ENCODE assay signal across 9 cellular contexts in the genomic region with DNA sequence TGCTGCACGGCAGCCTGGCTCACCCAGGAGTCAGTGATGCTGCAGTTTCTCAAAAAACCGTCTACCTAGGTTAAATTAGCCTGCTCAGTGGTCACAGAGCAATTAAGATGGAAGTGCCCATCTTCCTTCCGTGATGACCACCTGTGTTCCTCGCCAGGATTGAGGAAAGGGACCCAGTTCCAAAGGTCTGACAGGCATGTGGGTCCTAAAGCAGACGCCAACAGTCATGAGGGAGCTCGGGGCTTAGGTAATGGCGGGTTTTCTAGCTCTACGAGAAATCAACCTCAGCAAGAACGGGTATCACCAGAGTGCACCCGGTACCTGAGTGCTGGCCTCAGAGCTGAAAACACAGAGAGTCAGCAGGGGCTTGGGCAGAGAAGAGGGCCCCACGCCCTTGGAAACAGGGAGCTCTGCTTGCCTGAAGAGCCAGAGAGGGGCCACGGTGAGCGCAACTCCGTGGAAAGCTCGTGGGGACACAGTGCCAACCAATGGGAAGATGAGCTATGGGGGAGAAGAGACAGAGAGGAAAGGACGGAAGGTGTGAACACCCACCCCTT. TPM values are rescaled to one million over a fixed set of nuclear protein-coding genes. Genes with fewer than 3 reads are reported as not detected.
DNase-seq lines count a peak whose midpoint lies in the region; ATAC-seq and TF ChIP-seq lines count a peak whose summit lies in the region.
"Had no signal": no experiment of that assay in that cellular context is flagged by ENCODE, and none has a peak within 500 bp of the region (broad histone marks: within the 10 kb centered on the region; RNA-seq: fewer than 3 reads in every experiment).

No MANE protein-coding gene starts in this region.

- H3K27me3 Mint-ChIP-seq in CD8-positive, alpha-beta memory T cell: no peaks in the 10 kb centered on the region
- no peaks in the 10 kb centered on the region for H3K27me3 Mint-ChIP-seq in osteocyte (ENCODE audit: unreplicated experiment)

- DNase-seq in CD8-positive, alpha-beta memory T cell: no peak
- DNase-seq in Karpas-422 (no peak), dorsolateral prefrontal cortex (peak in 3 of 10 donors; percentile 26 to 42 (median 31)), osteocyte (ENCODE audit: extremely low spot score, unreplicated experiment) (no peak), NOMO-1 treated with DMSO at 0.1 percent for 48 hours (lab: John Stamatoyannopoulos, UW; ENCODE audit: unreplicated experiment) (no peak), SW480 (ENCODE audit: low spot score) (no peak)

- peaks cover 36% of the 10 kb centered on the region for H3K4me1 ChIP-seq in CD8-positive, alpha-beta memory T cell (ENCODE audit: insufficient read depth, low read length)
- H3K4me1 ChIP-seq in Karpas-422 (ENCODE audit: low read length): peaks cover 10% of the 10 kb centered on the region

- H3K9me3 Mint-ChIP-seq in CD8-positive, alpha-beta memory T cell: peaks cover 0 to 2% (median 0%) of the 10 kb centered on the region in 5 donors
- no peaks in the 10 kb centered on the region for H3K9me3 Mint-ChIP-seq in osteocyte (ENCODE audit: unreplicated experiment)

- H3K9ac ChIP-seq in Karpas-422 (ENCODE audit: low read length): no peak overlapping the region

- CTCF ChIA-PET in CD8-positive, alpha-beta memory T cell (lab: Charles Lee): interaction anchor here (0.8 to 8.9 kb wide), 19 partner anchors 8 to 211 kb away, joined by 3 to 116 read pairs (median 4); a partner anchor contains a TSS

- TF ChIP-seq CTCF in dorsolateral prefrontal cortex (IDR thresholded peaks at IDR 0.05 in 54 of 56, conservative IDR thresholded peaks at IDR 0.05 in 2 of 56; ENCODE audit: low read depth in 1 of 56, partially characterized antibody in 56 of 56) (no peak), osteocyte (IDR thresholded peaks at IDR 0.05) (no peak)

- no peaks in the 10 kb centered on the region for H3K27me3 ChIP-seq in CD8-positive, alpha-beta memory T cell (ENCODE audit: insufficient read depth, low read length, poor library complexity, severe bottlenecking)
- no peaks in the 10 kb centered on the region for H3K27me3 ChIP-seq in Karpas-422 (ENCODE audit: low read length)
- H3K27me3 ChIP-seq in dorsolateral prefrontal cortex: no peaks in the 10 kb centered on the region
- H3K27me3 ChIP-seq: tibial artery had no signal

- peak overlapping the region; percentile 62 for H3K4me2 ChIP-seq in Karpas-422 (ENCODE audit: low read depth, low read length, poor library complexity, severe bottlenecking)

- ATAC-seq in HG02759 (IDR thresholded peaks at IDR 0.05; ENCODE audit: unreplicated experiment): no peak
- ATAC-seq in GM18909 (IDR thresholded peaks at IDR 0.05; ENCODE audit: poor library complexity, unreplicated experiment): no peak

- H3K27ac ChIP-seq in CD8-positive, alpha-beta memory T cell (ENCODE audit: low read depth, low read length): no peak overlapping the region
- H3K27ac ChIP-seq in Karpas-422 (ENCODE audit: low read length) (no peak overlapping the region), dorsolateral prefrontal cortex (peak overlapping the region in 56 of 59 donors; percentile 19 to 89 (median 75))
- H3K27ac ChIP-seq: tibial artery had no signal

- H3K4me3 Mint-ChIP-seq in CD8-positive, alpha-beta memory T cell: peak overlapping the region in 5 of 7 donors; percentile 43 to 69 (median 52)
- peak overlapping the region; percentile 45 for H3K4me3 Mint-ChIP-seq in osteocyte (ENCODE audit: unreplicated experiment)

- intact Hi-C loops in dorsolateral prefrontal cortex (cut with DNase I): loop anchor here (5.0 to 10.0 kb wide), 4 partner anchors 34 to 149 kb away; a partner anchor contains a TSS

- H3K9me2 ChIP-seq in Karpas-422 (replicated peaks; ENCODE audit: insufficient read depth, low read length): no peaks in the 10 kb centered on the region

- peaks cover 20 to 37% (median 35%) of the 10 kb centered on the region in 3 donors for H3K4me1 Mint-ChIP-seq in CD8-positive, alpha-beta memory T cell
- H3K4me1 Mint-ChIP-seq in osteocyte (ENCODE audit: unreplicated experiment): peaks cover 15% of the 10 kb centered on the region

- POLR2A ChIA-PET in CD8-positive, alpha-beta memory T cell (lab: Charles Lee): interaction anchor here (1.6 to 2.8 kb wide), 2 partner anchors 14 to 33 kb away, joined by 3 to 25 read pairs; no protein-coding TSS in a partner anchor

- no peaks in the 10 kb centered on the region for H3K9me3 ChIP-seq in CD8-positive, alpha-beta memory T cell (ENCODE audit: low read length)
- H3K9me3 ChIP-seq in Karpas-422 (ENCODE audit: low read length): no peaks in the 10 kb centered on the region
- H3K9me3 ChIP-seq: tibial artery had no signal

- no peak overlapping the region for H3K4me3 ChIP-seq in CD8-positive, alpha-beta memory T cell (ENCODE audit: low read length)
- no peak overlapping the region for H3K4me3 ChIP-seq in Karpas-422 (ENCODE audit: low read length)
- peak overlapping the region in 55 of 59 donors; percentile 15 to 64 (median 47) for H3K4me3 ChIP-seq in dorsolateral prefrontal cortex

- peaks cover 0 to 10% (median 3%) of the 10 kb centered on the region in 3 donors for H3K36me3 Mint-ChIP-seq in CD8-positive, alpha-beta memory T cell
- H3K36me3 Mint-ChIP-seq in osteocyte (ENCODE audit: unreplicated experiment): no peaks in the 10 kb centered on the region

- no peak overlapping the region for H2AFZ ChIP-seq in Karpas-422 (ENCODE audit: low read length)

- H4K20me1 ChIP-seq in Karpas-422 (ENCODE audit: insufficient read depth, low read depth, low read length): no peaks in the 10 kb centered on the region

- H3K36me3 ChIP-seq in CD8-positive, alpha-beta memory T cell (ENCODE audit: insufficient read depth, low read length): no peaks in the 10 kb centered on the region
- H3K36me3 ChIP-seq in Karpas-422 (ENCODE audit: insufficient read depth, low read length): no peaks in the 10 kb centered on the region
- H3K36me3 ChIP-seq: tibial artery had no signal

- peak overlapping the region in 6 of 8 donors; percentile 26 to 88 (median 74) for H3K27ac Mint-ChIP-seq in CD8-positive, alpha-beta memory T cell
- H3K27ac Mint-ChIP-seq in osteocyte (ENCODE audit: unreplicated experiment): no peak overlapping the region

- H3K79me2 ChIP-seq in Karpas-422 (ENCODE audit: low read length): no peaks in the 10 kb centered on the region

RNA-seq across cellular contexts. Expression of a gene that starts 34.3 kb away (rescaled TPM):
- 10 to 100 TPM; 77.9 to 80.7 TPM for total RNA-seq in CD8-positive, alpha-beta memory T cell
- polyA plus RNA-seq in CD8-positive, alpha-beta memory T cell: 19.4 TPM
- 0.97 and 1.6 TPM in 2 replicates for total RNA-seq in Karpas-422 (2014; rRNA removed; shearing (Covaris generic); ENCODE audit: low replicate concordance)
- total RNA-seq in dorsolateral prefrontal cortex: 10 to 100 TPM; 37.2 to 80.0 (median 54.1) TPM
- 80.2 and 85.2 TPM in 2 replicates for total RNA-seq in osteocyte

Comparison
In these comparisons a context has a peak if more than half of its experiments do, and no peak if none do; other contexts are left out.
1. H3K27ac ChIP-seq: peak in dorsolateral prefrontal cortex (56 of 59); none in CD8-positive, alpha-beta memory T cell (single experiment) and Karpas-422 (single experiment).
2. H3K4me3 ChIP-seq: peak in dorsolateral prefrontal cortex (55 of 59); none in CD8-positive, alpha-beta memory T cell (single experiment) and Karpas-422 (single experiment).
3. RNA of a gene that starts 34.3 kb away (total RNA-seq): 77.9 to 80.7 TPM in CD8-positive, alpha-beta memory T cell, 80.2 to 85.2 TPM in osteocyte and 37.2 to 80.0 TPM in dorsolateral prefrontal cortex; 0.97 to 1.6 TPM in Karpas-422; every median in the first group is over 10 times any median in the second.